ENCODE assay signal across 8 cellular contexts in genomic region chr2:226797989-226798421, GRCh38. TPM values are rescaled to one million over a fixed set of nuclear protein-coding genes. Genes with fewer than 3 reads are reported as not detected.
DNase-seq lines count a peak whose midpoint lies in the region; ATAC-seq and TF ChIP-seq lines count a peak whose summit lies in the region.

No MANE protein-coding gene starts in this region.

- POLR2A ChIA-PET in WTC11 (lab: Charles Lee) = interaction anchor here (2.3 kb wide), 2 partner anchors 8 to 37 kb away, joined by 7 to 11 read pairs; partner anchors contain the start of gene RHBDD1

- H3K27me3 ChIP-seq in cardiac muscle cell = no peaks in the 10 kb centered on the region
- H3K27me3 ChIP-seq in sigmoid colon = no peaks in the 10 kb centered on the region

- peaks cover 16% of the 10 kb centered on the region for H3K36me3 Mint-ChIP-seq in WTC11

- DNase-seq in WTC11 (ENCODE audit: low spot score) (peak; percentile 13), cardiac muscle cell (ENCODE audit: low read depth in 1 of 2, low spot score in 1 of 2) (no peak), sigmoid colon (peak; percentile 73), superior temporal gyrus (ENCODE audit: extremely low spot score) (no peak), amniotic stem cell (lab: John Stamatoyannopoulos, UW) (no peak)
- DNase-seq in stimulated activated CD8-positive, alpha-beta memory T cell treated with anti-CD3 and anti-CD28 coated beads, Interleukin-4, amount 100 ng/mL, for 48 hours = no peak

- no peaks in the 10 kb centered on the region for H3K27me3 Mint-ChIP-seq in WTC11 (ENCODE audit: low read depth)

- intact Hi-C loops in sigmoid colon (cut with DNase I) = loop anchor here (1.0 to 10.0 kb wide), 6 partner anchors 167 to 613 kb away; no protein-coding TSS in a partner anchor

- H3K9ac ChIP-seq in ES-I3 (ENCODE audit: low read depth, low read length) = peak overlapping the region; percentile 52

- peak overlapping the region; percentile 92 for H3K4me3 ChIP-seq in cardiac muscle cell
- peak overlapping the region; percentile 61 to 91 (median 78) for H3K4me3 ChIP-seq in sigmoid colon

- H3K9me3 ChIP-seq in ES-I3 (ENCODE audit: control insufficient read depth, insufficient read depth, low read length) (no peaks in the 10 kb centered on the region), cardiac muscle cell (ENCODE audit: low read depth) (no peaks in the 10 kb centered on the region), sigmoid colon (no peaks in the 10 kb centered on the region)

- no peaks in the 10 kb centered on the region for H3K4me1 ChIP-seq in ES-I3 (ENCODE audit: insufficient read depth, low read length)
- peaks cover 30% of the 10 kb centered on the region for H3K4me1 ChIP-seq in cardiac muscle cell (ENCODE audit: low read depth)
- peaks cover 0 to 67% (median 44%) of the 10 kb centered on the region in 4 donors for H3K4me1 ChIP-seq in sigmoid colon

- peak overlapping the region; percentile 85 for H3K4me3 Mint-ChIP-seq in WTC11

- TF ChIP-seq POLR2A in sigmoid colon (IDR thresholded peaks at IDR 0.05) = no peak

- CTCF ChIA-PET in WTC11 (lab: Charles Lee) = interaction anchor here (0.6 to 1.5 kb wide), 6 partner anchors 36 to 1133 kb away, joined by 3 to 4 read pairs (median 3); no protein-coding TSS in a partner anchor

- no peak overlapping the region for H3K27ac ChIP-seq in cardiac muscle cell
- peak overlapping the region; percentile 89 to 97 (median 96) for H3K27ac ChIP-seq in sigmoid colon

- 60 to 62% methylated on average over 23 of the region's 23 CpGs for WGBS in sigmoid colon, 2 donors

- no peaks in the 10 kb centered on the region for H3K36me3 ChIP-seq in ES-I3 (ENCODE audit: insufficient read depth, low read length)
- no peaks in the 10 kb centered on the region for H3K36me3 ChIP-seq in cardiac muscle cell
- H3K36me3 ChIP-seq in sigmoid colon = no peaks in the 10 kb centered on the region

- ATAC-seq in WTC11 = no peak
- no peak for ATAC-seq in HG03159 (IDR thresholded peaks at IDR 0.05; ENCODE audit: unreplicated experiment)

- H3K27ac Mint-ChIP-seq in WTC11 = no peak overlapping the region

- TF ChIP-seq CTCF in WTC11 (IDR thresholded peaks at IDR 0.05) (no peak), cardiac muscle cell (IDR thresholded peaks at IDR 0.05; ENCODE audit: low read depth, low read length) (no peak), sigmoid colon (IDR thresholded peaks at IDR 0.05) (no peak)

- no peaks in the 10 kb centered on the region for H3K9me3 Mint-ChIP-seq in WTC11

- H3K4me1 Mint-ChIP-seq in WTC11 = peaks cover 60% of the 10 kb centered on the region

- TF ChIP-seq EP300 in sigmoid colon (IDR thresholded peaks at IDR 0.05) = no peak

TF ChIP-seq in WTC11, 78 proteins besides CTCF, POLR2A, EP300 and RAD21:
- TF ChIP-seq AR (CRISPR knock-in tag; IDR thresholded peaks at IDR 0.05) (no peak), CREM (CRISPR knock-in tag; IDR thresholded peaks at IDR 0.05) (no peak), ZSCAN18 (CRISPR knock-in tag; IDR thresholded peaks at IDR 0.05) (no peak), E2F5 (CRISPR knock-in tag; IDR thresholded peaks at IDR 0.05) (no peak), ERG (CRISPR knock-in tag; IDR thresholded peaks at IDR 0.05) (no peak), TEAD4 (CRISPR knock-in tag; IDR thresholded peaks at IDR 0.05) (no peak), ZNF263 (CRISPR knock-in tag; IDR thresholded peaks at IDR 0.05; ENCODE audit: low read depth) (no peak), JAZF1 (CRISPR knock-in tag; IDR thresholded peaks at IDR 0.05) (no peak)

RNA-seq across cellular contexts. Expression of gene IRS1, which starts 1.6 kb away (rescaled TPM):
- total RNA-seq in WTC11 (2021) = 18.2 to 22.9 TPM (median 18.6 TPM) in 3 replicates
- 18.5 and 40.4 TPM in 2 replicates for total RNA-seq in cardiac muscle cell
- 4.1 and 11.5 TPM in 2 replicates for polyA plus RNA-seq in cardiac muscle cell
- 10 to 100 TPM; 18.5 to 29.1 (median 23.7) TPM for total RNA-seq in sigmoid colon
- polyA plus RNA-seq in sigmoid colon = 1 to 10 TPM; 2.3 to 7.6 (median 6.0) TPM

RNA-seq across cellular contexts. Expression of gene RHBDD1, which starts 37.8 kb away (rescaled TPM):
- total RNA-seq in WTC11 (2021) = 20.5 to 26.8 TPM (median 25.7 TPM) in 3 replicates
- 3.6 and 6.3 TPM in 2 replicates for total RNA-seq in cardiac muscle cell
- polyA plus RNA-seq in cardiac muscle cell = 12.9 and 17.8 TPM in 2 replicates
- 10 to 100 TPM; 17.5 to 28.0 (median 23.1) TPM for total RNA-seq in sigmoid colon
- 10 to 100 TPM in 1 of 3 donors, 1 to 10 TPM in 2; 1.8 to 13.0 (median 5.3) TPM for polyA plus RNA-seq in sigmoid colon

Comparison
In these comparisons a context has a peak if more than half of its experiments do, and no peak if none do; other contexts are left out.
1. DNase-seq: peak in WTC11 (single experiment) and sigmoid colon (single experiment); none in cardiac muscle cell (0 of 2), superior temporal gyrus (single experiment), stimulated activated CD8-positive, alpha-beta memory T cell treated with anti-CD3 and anti-CD28 coated beads, Interleukin-4, amount 100 ng/mL, for 48 hours (single experiment) and amniotic stem cell (single experiment).